26 cellular contexts compared by ENCODE assay signal in the genomic region with DNA sequence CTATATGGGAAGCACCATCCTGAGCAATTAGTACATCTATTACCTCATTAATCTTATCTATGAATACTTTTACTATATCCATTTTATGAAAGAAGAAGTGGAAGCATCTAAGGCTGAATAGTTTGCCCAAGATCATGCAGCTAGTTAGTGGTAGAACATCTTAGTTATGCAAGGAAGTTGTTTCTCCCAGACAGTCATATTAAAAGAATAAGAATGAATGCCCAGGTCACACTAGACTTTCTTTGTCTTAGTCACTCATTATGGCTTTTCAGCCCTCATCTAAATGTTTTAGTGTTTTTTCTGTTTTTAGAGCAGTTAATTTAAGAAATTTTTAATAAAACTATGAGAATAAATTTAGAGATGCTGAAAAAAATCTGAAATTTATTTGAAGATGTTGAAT.
"Had no signal": no experiment of that assay in that cellular context is flagged by ENCODE, and none has a peak within 500 bp of the region (broad histone marks: within the 10 kb centered on the region; RNA-seq: fewer than 3 reads in every experiment).

No MANE protein-coding gene starts in this region.

- DNase-seq: hypothalamus; immature natural killer cell; kidney; left colon; left lung; lower lobe of right lung; mammary epithelial cell; mesenchymal stem cell; naive thymus-derived CD8-positive, alpha-beta T cell; nucleus accumbens; pancreas; posterior cingulate gyrus; retina; right cardiac atrium; stimulated activated CD4-positive, alpha-beta T cell treated with anti-CD3 and anti-CD28 coated beads, Interleukin-12 subunit alpha, Interleukin-12 subunit beta, amount 100 ng/mL, for 4 hours; stimulated activated CD4-positive, alpha-beta T cell treated with anti-CD3 and anti-CD28 coated beads, Interleukin-15, amount 100 ng/mL, for 24 hours; stimulated activated CD4-positive, alpha-beta T cell treated with anti-CD3 and anti-CD28 coated beads, Interleukin-2, amount 100 ng/mL, for 24 hours; stimulated activated CD4-positive, alpha-beta T cell treated with anti-CD3 and anti-CD28 coated beads, Interleukin-4, amount 100 ng/mL, for 1 hour; stimulated activated naive CD4-positive, alpha-beta T cell; uterus had no signal

- H3K4me1 Mint-ChIP-seq: immature natural killer cell, neural crest cell had no signal

- H3K36me3 Mint-ChIP-seq: type B pancreatic cell had no signal

- FAIRE-seq: islet of Langerhans, kidney, pancreas had no signal

- ATAC-seq: left colon; left lung; lower lobe of right lung; naive thymus-derived CD8-positive, alpha-beta T cell; pancreas; right cardiac atrium; sciatic nerve had no signal

- H3K27me3 Mint-ChIP-seq: naive thymus-derived CD8-positive, alpha-beta T cell; stimulated activated naive CD8-positive, alpha-beta T cell treated with anti-CD3 and anti-CD28 coated beads, Interleukin-15, Interleukin-2, amounts not matched to agents 100 ng/mL and 50 ng/mL, for 24 hours; type B pancreatic cell had no signal

- H3K27ac Mint-ChIP-seq: immature natural killer cell; naive thymus-derived CD8-positive, alpha-beta T cell; nephron; stimulated activated naive CD8-positive, alpha-beta T cell treated with anti-CD3 and anti-CD28 coated beads, Interleukin-15, Interleukin-2, amounts not matched to agents 100 ng/mL and 50 ng/mL, for 24 hours; type B pancreatic cell had no signal

- H3K9me3 Mint-ChIP-seq: immature natural killer cell, type B pancreatic cell had no signal

- H3K4me3 Mint-ChIP-seq: immature natural killer cell; naive thymus-derived CD8-positive, alpha-beta T cell; nephron; neural crest cell; stimulated activated naive CD8-positive, alpha-beta T cell treated with anti-CD3 and anti-CD28 coated beads, Interleukin-15, Interleukin-2, amounts not matched to agents 100 ng/mL and 50 ng/mL, for 24 hours; type B pancreatic cell had no signal
